ENCODE assay signal across 20 cellular contexts in the genomic region with DNA sequence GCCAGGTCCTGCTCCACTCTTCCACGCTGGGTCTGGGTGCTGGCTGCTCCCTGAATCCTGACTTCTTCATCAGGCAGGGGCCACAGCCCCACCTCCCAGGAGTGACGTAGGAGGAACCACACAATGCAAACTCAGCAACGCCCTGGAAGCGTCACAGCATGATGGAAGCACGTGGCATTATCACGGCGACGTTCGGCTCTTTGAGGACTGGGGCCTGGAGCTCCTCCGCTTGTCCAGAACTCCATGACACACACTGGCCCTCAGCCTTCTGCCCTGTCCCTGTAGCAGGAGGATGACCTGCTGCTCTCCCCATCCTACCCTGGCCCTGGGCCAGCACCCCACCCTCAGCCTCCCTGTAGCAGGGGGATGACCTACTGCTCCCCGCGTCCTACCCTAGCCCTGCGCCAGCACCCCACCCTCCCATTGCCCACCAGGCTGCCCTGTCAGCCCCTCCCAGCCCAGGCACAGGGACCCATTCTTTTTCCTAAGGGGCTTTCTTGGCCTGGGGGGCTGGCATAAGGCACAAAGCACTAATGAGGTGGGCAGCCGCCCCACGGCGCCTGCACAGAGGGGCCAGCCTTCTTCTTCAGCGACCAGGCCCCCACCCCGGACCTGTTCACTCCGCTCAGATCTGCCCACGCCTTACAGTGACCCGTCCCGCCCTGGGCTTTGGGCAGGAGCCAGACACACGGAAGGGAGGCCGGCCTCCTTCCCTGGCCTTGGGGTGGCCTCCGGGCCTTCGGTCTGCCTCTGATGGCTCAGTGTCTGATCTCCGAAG.
DNase-seq lines count a peak whose midpoint lies in the region; ATAC-seq and TF ChIP-seq lines count a peak whose summit lies in the region.
"Had no signal": no experiment of that assay in that cellular context is flagged by ENCODE, and none has a peak within 500 bp of the region (broad histone marks: within the 10 kb centered on the region; RNA-seq: fewer than 3 reads in every experiment).

No MANE protein-coding gene starts in this region.

- peaks cover 0 to 5% of the 10 kb centered on the region in 2 donors for H3K27me3 Mint-ChIP-seq in stimulated activated naive B cell treated with anti-CD40 and anti-IgM and Interleukin-4, amounts not matched to agents 10 μg/mL and 1 μg/mL and 100 μg/mL, for 72 hours

- H3K36me3 Mint-ChIP-seq in stimulated activated naive B cell treated with anti-CD40 and anti-IgM and Interleukin-4, amounts not matched to agents 10 μg/mL and 1 μg/mL and 100 μg/mL, for 72 hours: no peaks in the 10 kb centered on the region
- H3K36me3 Mint-ChIP-seq: CD8-positive, alpha-beta T cell; immature natural killer cell had no signal

- 71 to 91% (median 86%) methylated on average over 26 to 27 of the region's 27 CpGs for WGBS in heart left ventricle, 4 donors

- H3K9me3 ChIP-seq in heart left ventricle (no peaks in the 10 kb centered on the region), right atrium auricular region (no peaks in the 10 kb centered on the region), uterus (no peaks in the 10 kb centered on the region)
- H3K9me3 ChIP-seq: neutrophil had no signal

- no peak overlapping the region for H3K27ac Mint-ChIP-seq in stimulated activated naive B cell treated with anti-CD40 and anti-IgM and Interleukin-4, amounts not matched to agents 10 μg/mL and 1 μg/mL and 100 μg/mL, for 72 hours
- H3K27ac Mint-ChIP-seq: CD8-positive, alpha-beta T cell; T-helper 1 cell treated with Interleukin-12 subunit alpha and Interleukin-12 subunit beta and Interleukin-4 antibody, amounts not matched to agents 30 μg/mL and 1 μg/mL, for 36 hours had no signal

- no peak overlapping the region for H3K4me3 Mint-ChIP-seq in stimulated activated naive B cell treated with anti-CD40 and anti-IgM and Interleukin-4, amounts not matched to agents 10 μg/mL and 1 μg/mL and 100 μg/mL, for 72 hours
- H3K4me3 Mint-ChIP-seq: CD8-positive, alpha-beta T cell; T-helper 1 cell treated with Interleukin-12 subunit alpha and Interleukin-12 subunit beta and Interleukin-4 antibody, amounts not matched to agents 30 μg/mL and 1 μg/mL, for 36 hours had no signal

- H3K36me3 ChIP-seq in heart left ventricle: no peaks in the 10 kb centered on the region
- no peaks in the 10 kb centered on the region for H3K36me3 ChIP-seq in right atrium auricular region
- no peaks in the 10 kb centered on the region for H3K36me3 ChIP-seq in uterus
- H3K36me3 ChIP-seq: neutrophil had no signal

- H3K27me3 ChIP-seq in heart left ventricle (no peaks in the 10 kb centered on the region), right atrium auricular region (no peaks in the 10 kb centered on the region), uterus (no peaks in the 10 kb centered on the region)
- H3K27me3 ChIP-seq: neutrophil had no signal

- TF ChIP-seq POLR2A in heart left ventricle (IDR thresholded peaks at IDR 0.05): no peak
- no peak for TF ChIP-seq POLR2A in uterus (IDR thresholded peaks at IDR 0.05)

- ATAC-seq in heart left ventricle: no peak
- no peak for ATAC-seq in Right ventricle myocardium superior (ENCODE audit: poor library complexity)
- ATAC-seq in stimulated activated naive B cell treated with anti-CD40 and anti-IgM and Interleukin-4, amounts not matched to agents 10 μg/mL and 1 μg/mL and 100 μg/mL, for 72 hours (replicated peaks): no peak
- ATAC-seq: CD8-positive, alpha-beta T cell had no signal

- H3K9me3 Mint-ChIP-seq in stimulated activated naive B cell treated with anti-CD40 and anti-IgM and Interleukin-4, amounts not matched to agents 10 μg/mL and 1 μg/mL and 100 μg/mL, for 72 hours: peaks cover 3 to 6% of the 10 kb centered on the region in 2 donors
- H3K9me3 Mint-ChIP-seq: CD8-positive, alpha-beta T cell; immature natural killer cell; T-helper 1 cell treated with Interleukin-12 subunit alpha and Interleukin-12 subunit beta and Interleukin-4 antibody, amounts not matched to agents 30 μg/mL and 1 μg/mL, for 36 hours had no signal

- intact Hi-C loops in heart left ventricle (cut with DNase I) (loop anchor here in 6 of 10 donors (5.0 to 10.0 kb wide), 4 partner anchors 40 to 65 kb away; a partner anchor contains a TSS), Right ventricle myocardium superior (cut with DNase I) (no loop called here), posterior vena cava (cut with DNase I) (loop anchor here (5.0 kb wide), 2 partner anchors 40 to 45 kb away; no protein-coding TSS in a partner anchor), uterus (cut with DNase I; ENCODE audit: low total_unique reads) (no loop called here)

- H3K27ac ChIP-seq in heart left ventricle: peak overlapping the region in 10 of 12 donors; percentile 69 to 95 (median 85)
- peak overlapping the region; percentile 53 to 73 for H3K27ac ChIP-seq in right atrium auricular region
- peak overlapping the region; percentile 33 to 60 for H3K27ac ChIP-seq in uterus
- H3K27ac ChIP-seq: HL-60, neutrophil had no signal

- H3K4me1 ChIP-seq in heart left ventricle (peaks cover 13 to 73% (median 39%) of the 10 kb centered on the region in 12 donors), right atrium auricular region (peaks cover 0 to 61% of the 10 kb centered on the region in 2 donors), uterus (peaks cover 10 to 11% of the 10 kb centered on the region in 2 donors)

- DNase-seq in heart left ventricle (peak in 1 of 5 donors; percentile 44), Right ventricle myocardium superior (no peak), right atrium auricular region (ENCODE audit: low spot score) (no peak), posterior vena cava (ENCODE audit: low spot score) (peak; percentile 78), uterus (no peak), NCI-H1930 (lab: John Stamatoyannopoulos, UW) (no peak), A172 (ENCODE audit: low spot score) (no peak)
- no peak for DNase-seq in stimulated activated naive B cell treated with anti-CD40 and anti-IgM and Interleukin-4, amounts not matched to agents 10 μg/mL and 1 μg/mL and 100 μg/mL, for 72 hours
- DNase-seq: ACHN; CD8-positive, alpha-beta T cell; cortex of kidney; immature natural killer cell; KG1; mesenchymal stem cell; NCI-H1048; NK-92 treated with Interleukin-12 subunit alpha and Interleukin-12 subunit beta, amount 100 ng/mL, for 24 hours; small intestine had no signal

- no peak for TF ChIP-seq CTCF in heart left ventricle (IDR thresholded peaks at IDR 0.05)
- no peak for TF ChIP-seq CTCF in right atrium auricular region (IDR thresholded peaks at IDR 0.05)
- no peak for TF ChIP-seq CTCF in uterus (IDR thresholded peaks at IDR 0.05)

- peaks cover 4 to 7% of the 10 kb centered on the region in 2 donors for H3K4me1 Mint-ChIP-seq in stimulated activated naive B cell treated with anti-CD40 and anti-IgM and Interleukin-4, amounts not matched to agents 10 μg/mL and 1 μg/mL and 100 μg/mL, for 72 hours

- H3K4me3 ChIP-seq in heart left ventricle: no peak overlapping the region
- H3K4me3 ChIP-seq in right atrium auricular region: no peak overlapping the region
- H3K4me3 ChIP-seq in uterus: no peak overlapping the region

Comparison
In these comparisons a context has a peak if more than half of its experiments do, and no peak if none do; other contexts are left out.
1. intact Hi-C loops: an anchor here in heart left ventricle (5.0 to 10.0 kb wide) and posterior vena cava (5.0 kb wide); none called in Right ventricle myocardium superior and uterus.